8 cellular contexts compared by ENCODE assay signal in genomic region chr12:103841690-103842584, GRCh38. TPM values are rescaled to one million over a fixed set of nuclear protein-coding genes. Genes with fewer than 3 reads are reported as not detected.
DNase-seq lines count a peak whose midpoint lies in the region; ATAC-seq and TF ChIP-seq lines count a peak whose summit lies in the region.

No MANE protein-coding gene starts in this region.

- H3K27ac Mint-ChIP-seq in activated CD4-positive, alpha-beta memory T cell treated with anti-CD3 and anti-CD28 coated beads, Interleukin-2, amount 10 ng/mL, durations not matched to agents 7 days and 5 days = no peak overlapping the region

- H3K4me1 ChIP-seq in muscle layer of duodenum (ENCODE audit: control insufficient read depth in 1 of 2, insufficient read depth in 2 of 2, low read length in 2 of 2) (peaks cover 4 to 6% of the 10 kb centered on the region in 2 donors), suprapubic skin (peaks cover 16% of the 10 kb centered on the region)

- H3K27ac ChIP-seq in muscle layer of duodenum (ENCODE audit: low read length) = peak overlapping the region; percentile 39
- peak overlapping the region; percentile 61 for H3K27ac ChIP-seq in suprapubic skin

- POLR2A ChIA-PET in activated CD4-positive, alpha-beta memory T cell treated with anti-CD3 and anti-CD28 coated beads, Interleukin-2, amount 10 ng/mL, durations not matched to agents 7 days and 5 days (lab: Charles Lee) = interaction anchor here (0.7 to 2.3 kb wide), 8 partner anchors 10 to 296 kb away, joined by 3 to 16 read pairs (median 5); partner anchors contain the start of genes HCFC2, HSP90B1, NFYB and TDG

- no peaks in the 10 kb centered on the region for H3K9me3 Mint-ChIP-seq in activated CD4-positive, alpha-beta memory T cell treated with anti-CD3 and anti-CD28 coated beads, Interleukin-2, amount 10 ng/mL, durations not matched to agents 7 days and 5 days

- TF ChIP-seq POLR2A in suprapubic skin (IDR thresholded peaks at IDR 0.05) = no peak

- 41% methylated on average over 15 of the region's 20 CpGs for WGBS in suprapubic skin

- H3K36me3 ChIP-seq in muscle layer of duodenum (ENCODE audit: control insufficient read depth in 1 of 2, insufficient read depth in 2 of 2, low read length in 2 of 2) (no peaks in the 10 kb centered on the region), suprapubic skin (no peaks in the 10 kb centered on the region)

- TF ChIP-seq CTCF in epithelial cell of esophagus (IDR thresholded peaks at IDR 0.05; ENCODE audit: insufficient read depth, low read depth, low read length, missing control alignments) (no peak), suprapubic skin (IDR thresholded peaks at IDR 0.05) (no peak)

- H3K36me3 Mint-ChIP-seq in activated CD4-positive, alpha-beta memory T cell treated with anti-CD3 and anti-CD28 coated beads, Interleukin-2, amount 10 ng/mL, durations not matched to agents 7 days and 5 days (ENCODE audit: low read depth) = peaks cover 2% of the 10 kb centered on the region

- no peaks in the 10 kb centered on the region for H3K9me3 ChIP-seq in muscle layer of duodenum (ENCODE audit: control insufficient read depth in 1 of 2, low read length in 2 of 2)
- H3K9me3 ChIP-seq in suprapubic skin = no peaks in the 10 kb centered on the region

- no peak for TF ChIP-seq EP300 in suprapubic skin (IDR thresholded peaks at IDR 0.05)

- H3K4me1 Mint-ChIP-seq in activated CD4-positive, alpha-beta memory T cell treated with anti-CD3 and anti-CD28 coated beads, Interleukin-2, amount 10 ng/mL, durations not matched to agents 7 days and 5 days = peaks cover 18% of the 10 kb centered on the region

- peak overlapping the region; percentile 58 for H3K4me3 ChIP-seq in GM08714 (ENCODE audit: low read length)
- peak overlapping the region; percentile 48 for H3K4me3 ChIP-seq in epithelial cell of esophagus (ENCODE audit: low read length)
- peak overlapping the region; percentile 46 to 90 for H3K4me3 ChIP-seq in muscle layer of duodenum (ENCODE audit: low read depth in 1 of 2, low read length in 2 of 2)
- peak overlapping the region; percentile 85 for H3K4me3 ChIP-seq in suprapubic skin

- CTCF ChIA-PET in activated CD4-positive, alpha-beta memory T cell treated with anti-CD3 and anti-CD28 coated beads, Interleukin-2, amount 10 ng/mL, durations not matched to agents 7 days and 5 days (lab: Charles Lee) = interaction anchor here (1.2 kb wide), 1 partner anchor 80 kb away, joined by 5 read pairs; no protein-coding TSS in a partner anchor

- H3K27me3 Mint-ChIP-seq in activated CD4-positive, alpha-beta memory T cell treated with anti-CD3 and anti-CD28 coated beads, Interleukin-2, amount 10 ng/mL, durations not matched to agents 7 days and 5 days = peaks cover 24% of the 10 kb centered on the region

- H3K4me3 Mint-ChIP-seq in activated CD4-positive, alpha-beta memory T cell treated with anti-CD3 and anti-CD28 coated beads, Interleukin-2, amount 10 ng/mL, durations not matched to agents 7 days and 5 days = peak overlapping the region; percentile 78

- H3K27me3 ChIP-seq in muscle layer of duodenum (ENCODE audit: low read depth, low read length) (no peaks in the 10 kb centered on the region), suprapubic skin (no peaks in the 10 kb centered on the region)

- ATAC-seq in HG02870 (IDR thresholded peaks at IDR 0.05; ENCODE audit: unreplicated experiment) = peak; percentile 20

- peak; percentile 87 for DNase-seq in NCI-H748 (lab: John Stamatoyannopoulos, UW; ENCODE audit: unreplicated experiment)
- peak; percentile 58 for DNase-seq in activated CD4-positive, alpha-beta memory T cell treated with anti-CD3 and anti-CD28 coated beads, Interleukin-2, amount 10 ng/mL, durations not matched to agents 7 days and 5 days
- DNase-seq in epithelial cell of esophagus (ENCODE audit: low read depth) = peak; percentile 98
- peak in 1 of 2 donors; percentile 79 for DNase-seq in suprapubic skin (ENCODE audit: low spot score in 2 of 2)
- DNase-seq in central memory CD4-positive, alpha-beta T cell = no peak

RNA-seq across cellular contexts. Expression of gene NT5DC3, which starts 0.9 kb away (rescaled TPM):
- total RNA-seq in activated CD4-positive, alpha-beta memory T cell treated with anti-CD3 and anti-CD28 coated beads, Interleukin-2, amount 10 ng/mL, durations not matched to agents 7 days and 5 days = 1 to 10 TPM; 3.2 to 3.4 TPM
- total RNA-seq in suprapubic skin = 1 to 10 TPM; 4.2 to 6.5 (median 5.0) TPM
